ENCODE assay signal across 15 cellular contexts in genomic region chr4:10459305-10459704, GRCh38. TPM values are rescaled to one million over a fixed set of nuclear protein-coding genes. Genes with fewer than 3 reads are reported as not detected.
DNase-seq lines count a peak whose midpoint lies in the region; ATAC-seq and TF ChIP-seq lines count a peak whose summit lies in the region.
"Had no signal": no experiment of that assay in that cellular context is flagged by ENCODE, and none has a peak within 500 bp of the region (broad histone marks: within the 10 kb centered on the region; RNA-seq: fewer than 3 reads in every experiment).

No MANE protein-coding gene starts in this region.

- CTCF ChIA-PET in Panc1 (lab: Charles Lee), result no interaction called here

- no peak overlapping the region for H3K27ac Mint-ChIP-seq in CD4-positive, CD25-positive, alpha-beta regulatory T cell
- H3K27ac Mint-ChIP-seq in glutamatergic neuron (ENCODE audit: unreplicated experiment), result no peak overlapping the region
- H3K27ac Mint-ChIP-seq: CD14-positive monocyte, HFFc6 had no signal

- peaks cover 13 to 48% (median 24%) of the 10 kb centered on the region in 4 donors for H3K4me1 Mint-ChIP-seq in CD4-positive, CD25-positive, alpha-beta regulatory T cell
- H3K4me1 Mint-ChIP-seq in glutamatergic neuron (ENCODE audit: low read depth, unreplicated experiment), result peaks cover 12% of the 10 kb centered on the region

- TF ChIP-seq CTCF in Panc1 (IDR thresholded peaks at IDR 0.05), result no peak
- no peak for TF ChIP-seq CTCF in glutamatergic neuron (IDR thresholded peaks at IDR 0.05; ENCODE audit: partially characterized antibody, unreplicated experiment)
- TF ChIP-seq CTCF in lower leg skin (IDR thresholded peaks at IDR 0.05), result no peak
- no peak for TF ChIP-seq CTCF in GM13976 (IDR thresholded peaks at IDR 0.05; ENCODE audit: borderline replicate concordance, control extremely low read depth, extremely low read depth, insufficient read depth, missing control alignments)

- peaks cover 14% of the 10 kb centered on the region for H3K4me1 ChIP-seq in CD4-positive, CD25-positive, alpha-beta regulatory T cell (ENCODE audit: control insufficient read depth, insufficient read depth, low read length, poor library complexity, severe bottlenecking)
- no peaks in the 10 kb centered on the region; the same call in 1 of the 2 replicates for H3K4me1 ChIP-seq in Panc1 (ENCODE audit: control insufficient read depth, insufficient read depth, low read length)
- H3K4me1 ChIP-seq: BE2C had no signal

- no peak overlapping the region for H3K27ac ChIP-seq in CD4-positive, CD25-positive, alpha-beta regulatory T cell (ENCODE audit: insufficient read depth, low read length, poor library complexity, severe bottlenecking)
- no peak overlapping the region for H3K27ac ChIP-seq in Panc1 (ENCODE audit: low read length)

- peaks cover 13% of the 10 kb centered on the region for H3K27me3 ChIP-seq in CD4-positive, CD25-positive, alpha-beta regulatory T cell (ENCODE audit: control insufficient read depth, insufficient read depth, low read length)
- no peaks in the 10 kb centered on the region for H3K27me3 ChIP-seq in Panc1 (ENCODE audit: control insufficient read depth, insufficient read depth, low read length)
- H3K27me3 ChIP-seq: BE2C had no signal

- TF ChIP-seq POLR2A in lower leg skin (IDR thresholded peaks at IDR 0.05), result no peak

- H3K9me3 ChIP-seq in CD4-positive, CD25-positive, alpha-beta regulatory T cell (ENCODE audit: control insufficient read depth in 2 of 2, low read length in 2 of 2), result peaks cover 0 to 2% of the 10 kb centered on the region in 2 experiments
- H3K9me3 ChIP-seq in Panc1 (ENCODE audit: control insufficient read depth, insufficient read depth, low read depth, low read length), result no peaks in the 10 kb centered on the region

- peaks cover 36% of the 10 kb centered on the region for H3K27me3 Mint-ChIP-seq in CD4-positive, CD25-positive, alpha-beta regulatory T cell
- H3K27me3 Mint-ChIP-seq in glutamatergic neuron (ENCODE audit: unreplicated experiment), result peaks cover 26% of the 10 kb centered on the region

- peaks cover 2% of the 10 kb centered on the region for H3K36me3 ChIP-seq in CD4-positive, CD25-positive, alpha-beta regulatory T cell (ENCODE audit: control insufficient read depth, insufficient read depth, low read length)
- H3K36me3 ChIP-seq in Panc1 (ENCODE audit: control insufficient read depth, insufficient read depth, low read length), result no peaks in the 10 kb centered on the region; the same call in 1 of the 2 replicates
- H3K36me3 ChIP-seq: BE2C had no signal

- H3K4me3 Mint-ChIP-seq in CD4-positive, CD25-positive, alpha-beta regulatory T cell, result peak overlapping the region in 3 of 4 donors; percentile 24 to 92 (median 75)
- peak overlapping the region; percentile 25 for H3K4me3 Mint-ChIP-seq in glutamatergic neuron (ENCODE audit: unreplicated experiment)
- H3K4me3 Mint-ChIP-seq: HFFc6 had no signal

- WGBS in lower leg skin, 2 donors, result 87% methylated on average over 8 of the region's 8 CpGs

- BruUV-seq in Panc1 (replicated peaks; lab: Mats Ljungman, UMichigan), result TSS peak; percentile 55

- POLR2A ChIA-PET in Panc1 (lab: Charles Lee), result no interaction called here

- H3K36me3 Mint-ChIP-seq in CD4-positive, CD25-positive, alpha-beta regulatory T cell, result peaks cover 9% of the 10 kb centered on the region
- peaks cover 25% of the 10 kb centered on the region for H3K36me3 Mint-ChIP-seq in glutamatergic neuron (ENCODE audit: unreplicated experiment)

- ATAC-seq in CD4-positive, CD25-positive, alpha-beta regulatory T cell (ENCODE audit: low read depth in 2 of 2), result no peak
- ATAC-seq in Panc1 (no peak), GM21528 (IDR thresholded peaks at IDR 0.05; ENCODE audit: low FRiP score, unreplicated experiment) (no peak)
- ATAC-seq: HepG2 had no signal

- intact Hi-C loops in Panc1 (cut with micrococcal nuclease; ENCODE audit: unreplicated experiment) (no loop called here), lower leg skin (cut with DNase I; ENCODE audit: low total_unique reads) (no loop called here)

- peaks cover 0 to 10% (median 2%) of the 10 kb centered on the region in 7 donors for H3K9me3 Mint-ChIP-seq in CD4-positive, CD25-positive, alpha-beta regulatory T cell
- H3K9me3 Mint-ChIP-seq in glutamatergic neuron (ENCODE audit: unreplicated experiment), result peaks cover 10% of the 10 kb centered on the region

- in situ Hi-C loops in Panc1 (cut with HindIII; ENCODE audit: low pct_unique_long_range_greater_than_20kb, low sequenced_read_pairs) (no loop called here), GM13976 (cut with MboI; ENCODE audit: low sequenced_read_pairs, unreplicated experiment) (no loop called here)

- no peak overlapping the region for H3K4me3 ChIP-seq in CD4-positive, CD25-positive, alpha-beta regulatory T cell (ENCODE audit: low read depth, low read length)
- H3K4me3 ChIP-seq in Panc1 (ENCODE audit: low read depth in 2 of 2, low read length in 2 of 2), result no peak overlapping the region
- no peak overlapping the region for H3K4me3 ChIP-seq in lower leg skin (ENCODE audit: low read depth, poor library complexity, severe bottlenecking)

- DNase-seq in CD4-positive, CD25-positive, alpha-beta regulatory T cell, result no peak
- DNase-seq in Panc1 (ENCODE audit: low read depth, low spot score), result no peak
- no peak for DNase-seq in glutamatergic neuron
- no peak for DNase-seq in lower leg skin (ENCODE audit: low spot score in 2 of 2)
- DNase-seq in GM13976 (ENCODE audit: low spot score), result no peak
- DNase-seq in NCI-H2171 (lab: John Stamatoyannopoulos, UW), result no peak
- DNase-seq: BE2C, DMS153, DMS79 treated with DMSO at 0.1 percent for 48 hours, GDM1, HCEC 1CT, HFFc6 had no signal

RNA-seq across cellular contexts. Expression of gene ZNF518B, which starts 2.1 kb away (rescaled TPM):
- total RNA-seq in CD4-positive, CD25-positive, alpha-beta regulatory T cell, result 22.9 TPM
- polyA plus RNA-seq in CD4-positive, CD25-positive, alpha-beta regulatory T cell, result 10 to 100 TPM in 3 of 4 donors, 1 to 10 TPM in 1; 9.0 to 18.4 (median 10.9) TPM
- total RNA-seq in Panc1 (2021; ENCODE audit: unreplicated experiment), result 20.8 TPM
- polyA plus RNA-seq in Panc1 (2012; ENCODE audit: insufficient read length), result 7.5 TPM
- total RNA-seq in glutamatergic neuron (ENCODE audit: unreplicated experiment), result 41.3 TPM
- total RNA-seq in lower leg skin, result 10 to 100 TPM in 3 of 4 donors, 1 to 10 TPM in 1; 9.8 to 55.6 (median 26.4) TPM
- polyA plus RNA-seq: HepG2 had no signal
